8 cellular contexts compared by ENCODE assay signal in genomic region chr11:2399488-2400068, GRCh38.
DNase-seq lines count a peak whose midpoint lies in the region; TF ChIP-seq lines count a peak whose summit lies in the region.

No MANE protein-coding gene starts in this region.

- peak; percentile 30 for DNase-seq in activated CD4-positive, alpha-beta T cell treated with anti-CD3 and anti-CD28 coated beads for 48 hours
- no peak for DNase-seq in activated CD4-positive, alpha-beta T cell treated with anti-CD3 and anti-CD28 coated beads, Interleukin-2, amount 50 U/mL, for 4 hours
- peak; percentile 25 for DNase-seq in astrocyte of the spinal cord (ENCODE audit: low read depth, low spot score)
- peak; percentile 16 for DNase-seq in left kidney (ENCODE audit: low read depth, low spot score)
- DNase-seq in retina: no peak
- DNase-seq in NCI-H1092 treated with DMSO at 0.1 percent for 48 hours (lab: John Stamatoyannopoulos, UW): no peak

- no peaks in the 10 kb centered on the region for H3K27me3 ChIP-seq in stomach smooth muscle (ENCODE audit: control insufficient read depth in 1 of 2, insufficient read depth in 2 of 2, low read length in 2 of 2)

- peaks cover 35% of the 10 kb centered on the region for H3K4me1 ChIP-seq in stomach smooth muscle (ENCODE audit: control insufficient read depth, insufficient read depth, low read length)

- TF ChIP-seq RAD21 in Ishikawa (IDR thresholded peaks at IDR 0.05; ENCODE audit: low read depth): no peak

- no peak for TF ChIP-seq CTCF in astrocyte of the spinal cord (IDR thresholded peaks at IDR 0.05; ENCODE audit: low read depth, low read length)

- in situ Hi-C loops in astrocyte of the spinal cord (cut with HindIII; ENCODE audit: low sequenced_read_pairs): no loop called here

- H3K27ac ChIP-seq in stomach smooth muscle (ENCODE audit: low read length): peak overlapping the region; percentile 99

- H3K9me3 ChIP-seq in stomach smooth muscle (ENCODE audit: control insufficient read depth in 2 of 2, low read length in 2 of 2): no peaks in the 10 kb centered on the region

- peak overlapping the region; percentile 90 to 92 for H3K9ac ChIP-seq in stomach smooth muscle (ENCODE audit: low read length in 2 of 2)

- H3K36me3 ChIP-seq in stomach smooth muscle (ENCODE audit: control insufficient read depth in 2 of 2, insufficient read depth in 2 of 2, low read length in 2 of 2): peaks cover 27 to 39% of the 10 kb centered on the region in 2 donors

- no peak; the same call in 1 of the 2 replicates for TF ChIP-seq EP300 in Ishikawa (IDR thresholded peaks at IDR 0.05; ENCODE audit: borderline replicate concordance)

- H3K4me3 ChIP-seq in astrocyte of the spinal cord (ENCODE audit: low read depth, low read length): peak overlapping the region; percentile 72
- H3K4me3 ChIP-seq in stomach smooth muscle (ENCODE audit: low read length in 2 of 2): peak overlapping the region; percentile 67 to 82

TF ChIP-seq in Ishikawa, 13 proteins besides CTCF, POLR2A, EP300 and RAD21:
- TF ChIP-seq TCF12 (IDR thresholded peaks at IDR 0.05; ENCODE audit: low read depth) (no peak), USF1 (IDR thresholded peaks at IDR 0.05) (no peak), YY1 (IDR thresholded peaks at IDR 0.05; ENCODE audit: low read depth) (peak; percentile 60; the same call in 1 of the 2 replicates), EGR1 (IDR thresholded peaks at IDR 0.05) (no peak), NFIC (IDR thresholded peaks at IDR 0.05) (no peak)

Comparison
In these comparisons a context has a peak if more than half of its experiments do, and no peak if none do; other contexts are left out.
1. DNase-seq: peak in activated CD4-positive, alpha-beta T cell treated with anti-CD3 and anti-CD28 coated beads for 48 hours (single experiment), astrocyte of the spinal cord (single experiment) and left kidney (single experiment); none in activated CD4-positive, alpha-beta T cell treated with anti-CD3 and anti-CD28 coated beads, Interleukin-2, amount 50 U/mL, for 4 hours (0 of 2), retina (single experiment) and NCI-H1092 treated with DMSO at 0.1 percent for 48 hours (single experiment).